In genomic region chr1:15876357-15876756, GRCh38 we compare ENCODE assay signal across 13 cellular contexts. TPM values are rescaled to one million over a fixed set of nuclear protein-coding genes. Genes with fewer than 3 reads are reported as not detected.
DNase-seq lines count a peak whose midpoint lies in the region; ATAC-seq, FAIRE-seq and TF ChIP-seq lines count a peak whose summit lies in the region.
"Had no signal": no experiment of that assay in that cellular context is flagged by ENCODE, and none has a peak within 500 bp of the region (broad histone marks: within the 10 kb centered on the region; RNA-seq: fewer than 3 reads in every experiment).

No MANE protein-coding gene starts in this region.

- H3K14ac ChIP-seq in H9 (ENCODE audit: insufficient read depth, low read length), result no peak overlapping the region

- POLR2A ChIA-PET in A549 (lab: Yijun Ruan, JAX), result interaction anchor here (1.2 kb wide), 1 partner anchor 43 kb away, joined by 4 read pairs; no protein-coding TSS in a partner anchor

- DNase-seq in A549 (ENCODE audit: low read depth in 1 of 2, low spot score in 1 of 2) (peak; percentile 45 to 75), H9 (peak; percentile 85), cardiac fibroblast (ENCODE audit: low read depth in 2 of 2) (no peak), left kidney (ENCODE audit: low read depth, low spot score) (peak; percentile 23), GM13977 (ENCODE audit: low spot score) (no peak), NCI-H748 (lab: John Stamatoyannopoulos, UW; ENCODE audit: unreplicated experiment) (no peak), foreskin fibroblast (no peak)
- DNase-seq: activated naive CD8-positive, alpha-beta T cell treated with anti-CD3 and anti-CD28 coated beads, Interleukin-2, amount 50 U/mL, for 24 hours; KG1; mucosa of descending colon; NCI-H2029 treated with DMSO at 0.1 percent for 48 hours had no signal

- 0 out of 7 replicates have a peak overlapping the region, but pooled peaks of 1 of the 3 experiments have one; percentile 68 for H3K27ac Mint-ChIP-seq in H9
- H3K27ac Mint-ChIP-seq: activated naive CD8-positive, alpha-beta T cell treated with anti-CD3 and anti-CD28 coated beads, Interleukin-2, amount 50 U/mL, for 24 hours had no signal

- H3K4me1 Mint-ChIP-seq in H9, result peaks cover 2 to 10% of the 10 kb centered on the region in 2 experiments; a peak in 3 of 4 replicates

- H3K27me3 ChIP-seq in H9 (ENCODE audit: insufficient read depth, low read length), result no peaks in the 10 kb centered on the region
- H3K27me3 ChIP-seq: Peyer's patch had no signal

- TF ChIP-seq CTCF in A549 (IDR thresholded peaks at IDR 0.05) (peak; percentile 19; the same call in 1 of the 3 replicates), H9 (conservative IDR thresholded peaks at IDR 0.05) (peak; percentile 67), cardiac fibroblast (IDR thresholded peaks at IDR 0.05; ENCODE audit: low read depth, low read length) (peak; percentile 28), GM13977 (IDR thresholded peaks at IDR 0.05; ENCODE audit: extremely low read depth, insufficient read depth, missing control alignments) (no peak), foreskin fibroblast (IDR thresholded peaks at IDR 0.05; ENCODE audit: low read depth, low read length) (no peak)

- no peak overlapping the region for H3K27ac ChIP-seq in A549
- no peak overlapping the region for H3K27ac ChIP-seq in H9 (ENCODE audit: insufficient read length, low read depth, low read length)
- H3K27ac ChIP-seq: Peyer's patch had no signal

- H3K27me3 Mint-ChIP-seq in H9 (ENCODE audit: low read depth), result no peaks in the 10 kb centered on the region
- H3K27me3 Mint-ChIP-seq: activated naive CD8-positive, alpha-beta T cell treated with anti-CD3 and anti-CD28 coated beads, Interleukin-2, amount 50 U/mL, for 24 hours had no signal

- H2AFZ ChIP-seq in H9 (ENCODE audit: low read length), result no peak overlapping the region

- no peak overlapping the region for H3K4me3 ChIP-seq in A549
- H3K4me3 ChIP-seq in cardiac fibroblast (replicated peaks in 1 of 2; ENCODE audit: low read depth in 2 of 2, low read length in 2 of 2), result no peak overlapping the region
- no peak overlapping the region for H3K4me3 ChIP-seq in foreskin fibroblast (ENCODE audit: low read depth in 1 of 2, low read length in 2 of 2)
- H3K4me3 ChIP-seq: mucosa of descending colon, Peyer's patch had no signal

- H3K23ac ChIP-seq in H9 (ENCODE audit: insufficient read length, low read depth, low read length), result no peak overlapping the region

- H3K4ac ChIP-seq in H9 (ENCODE audit: low read depth, low read length), result no peak overlapping the region

- no peaks in the 10 kb centered on the region for H3K23me2 ChIP-seq in H9 (ENCODE audit: insufficient read length, low read depth, low read length, poor library complexity, severe bottlenecking)

- no peak overlapping the region for H2BK12ac ChIP-seq in H9 (ENCODE audit: insufficient read length, low read depth, low read length)

- peak; percentile 21 to 29; a peak in 2 of 5 replicates for TF ChIP-seq RAD21 in A549 (conservative IDR thresholded peaks at IDR 0.05 in 1 of 2, IDR thresholded peaks at IDR 0.05 in 1 of 2)

- H3K9me3 ChIP-seq in A549 (no peaks in the 10 kb centered on the region), H9 (ENCODE audit: control insufficient read depth, low read depth, low read length) (no peaks in the 10 kb centered on the region)
- H3K9me3 ChIP-seq: mucosa of descending colon, Peyer's patch had no signal

- no peaks in the 10 kb centered on the region for H3K9me3 Mint-ChIP-seq in H9
- H3K9me3 Mint-ChIP-seq: activated naive CD8-positive, alpha-beta T cell treated with anti-CD3 and anti-CD28 coated beads, Interleukin-2, amount 50 U/mL, for 24 hours had no signal

- H3K4me3 Mint-ChIP-seq in H9, result no peak overlapping the region
- H3K4me3 Mint-ChIP-seq: activated naive CD8-positive, alpha-beta T cell treated with anti-CD3 and anti-CD28 coated beads, Interleukin-2, amount 50 U/mL, for 24 hours had no signal

- H2BK15ac ChIP-seq in H9 (ENCODE audit: low read depth, low read length), result no peak overlapping the region

- no peak overlapping the region for H3K56ac ChIP-seq in H9 (ENCODE audit: insufficient read length, low read depth, low read length)

- in situ Hi-C loops in GM13977 (cut with MboI; ENCODE audit: low pct_unique_long_range_greater_than_20kb, low sequenced_read_pairs, unreplicated experiment), result no loop called here

- H3T11ph ChIP-seq in H9 (ENCODE audit: low read length), result no peak overlapping the region

- CTCF ChIA-PET in A549 (lab: Yijun Ruan, JAX), result interaction anchor here (0.6 to 4.9 kb wide), 20 partner anchors 9 to 85 kb away, joined by 3 to 20 read pairs (median 4); partner anchors contain the start of gene SPEN

- FAIRE-seq in A549 (lab: Jason Lieb, UNC), result no peak

- no peak for TF ChIP-seq POLR2A in A549 (IDR thresholded peaks at IDR 0.05; ENCODE audit: low read length)

- H3K18ac ChIP-seq in H9 (ENCODE audit: insufficient read length, low read depth, low read length), result no peak overlapping the region

- no peak overlapping the region for H4K5ac ChIP-seq in H9 (ENCODE audit: insufficient read length, low read depth, low read length)

- no peak overlapping the region for H3K9ac ChIP-seq in H9 (ENCODE audit: extremely low read depth, insufficient read length, low read length)

- H3K4me1 ChIP-seq in A549 (peaks cover 22% of the 10 kb centered on the region; the same call in 2 of the 3 replicates), H9 (ENCODE audit: insufficient read depth, low read length) (no peaks in the 10 kb centered on the region)
- H3K4me1 ChIP-seq: Peyer's patch had no signal

- H4K8ac ChIP-seq in H9 (replicated peaks; ENCODE audit: insufficient read length, low read depth, low read length), result no peak overlapping the region

- no peak overlapping the region for H4K91ac ChIP-seq in H9 (ENCODE audit: insufficient read length, low read depth, low read length)

- H3K36me3 Mint-ChIP-seq in H9 (ENCODE audit: insufficient read depth in 1 of 3, low read depth in 3 of 3), result peaks cover 3 to 25% (median 19%) of the 10 kb centered on the region in 3 experiments; a peak in 5 of 7 replicates

- no peak overlapping the region for H2AK5ac ChIP-seq in H9 (ENCODE audit: insufficient read length, low read length)

- ATAC-seq in A549, result peak; percentile 98 to 99
- no peak for ATAC-seq in GM21717 (IDR thresholded peaks at IDR 0.05; ENCODE audit: unreplicated experiment)
- ATAC-seq: activated naive CD8-positive, alpha-beta T cell treated with anti-CD3 and anti-CD28 coated beads, Interleukin-2, amount 50 U/mL, for 24 hours; mucosa of descending colon had no signal

- H3K4me2 ChIP-seq in A549, result no peak overlapping the region
- no peak overlapping the region for H3K4me2 ChIP-seq in H9 (ENCODE audit: insufficient read depth, insufficient read length, low read length)

- no peak for TF ChIP-seq EP300 in A549 (IDR thresholded peaks at IDR 0.05)

- no peak overlapping the region for H2BK120ac ChIP-seq in H9 (ENCODE audit: low read depth, low read length, poor library complexity, severe bottlenecking)

- no peak overlapping the region for H2BK5ac ChIP-seq in H9 (ENCODE audit: insufficient read length, low read length)

- H3K79me2 ChIP-seq in H9 (ENCODE audit: insufficient read depth, low read length), result peaks cover 6% of the 10 kb centered on the region; the same call in 1 of the 2 replicates

- 75% methylated on average over 9 of the region's 11 CpGs for WGBS in A549 (ENCODE audit: missing lambda C conversion rate)
- WGBS in H9 (ENCODE audit: extremely low coverage, insufficient read length, low lambda C conversion rate), result no CpG with 5 or more reads among the region's 11 CpGs

- H2BK20ac ChIP-seq in H9 (ENCODE audit: low read depth, low read length, poor library complexity, severe bottlenecking), result no peak overlapping the region

- peaks cover 7% of the 10 kb centered on the region for H3K79me1 ChIP-seq in H9 (ENCODE audit: insufficient read depth, low read depth, low read length, poor library complexity, severe bottlenecking)

- H4K20me1 ChIP-seq in H9 (ENCODE audit: control insufficient read depth, insufficient read depth, insufficient read length), result no peaks in the 10 kb centered on the region

TF ChIP-seq in A549, 52 proteins besides CTCF, POLR2A, EP300 and RAD21:
- TF ChIP-seq CEBPB (IDR thresholded peaks at IDR 0.05) (no peak), SMC3 (IDR thresholded peaks at IDR 0.05) (peak; percentile 23; the same call in 1 of the 3 replicates), TFCP2L1 (CRISPR knock-in tag; IDR thresholded peaks at IDR 0.05) (no peak)
TF ChIP-seq in A549: peak in this region for 1.

RNA-seq across cellular contexts. Expression of gene SPEN, which starts 28.9 kb away (rescaled TPM):
- polyA plus RNA-seq in A549 (2011; rRNA removed), result 7.0 and 14.3 TPM in 2 replicates
- polyA plus RNA-seq in A549 (2012; cell fraction: cytosol; rRNA removed), result 7.2 and 10.8 TPM in 2 replicates
- polyA plus RNA-seq in A549 (2012; cell fraction: nucleus; rRNA removed), result 41.3 and 43.5 TPM in 2 replicates
- 12.2 to 21.2 TPM (median 15.5 TPM) in 3 replicates for polyA plus RNA-seq in A549 (2017; fragmentation: RNase III; extraction: RNeasy Plus Mini Kit Qiagen cat#74134 plus additional on column Dnase treatment)
- polyA minus RNA-seq in A549 (2011; rRNA and poly(A)+ RNA removed), result 32.0 and 34.5 TPM in 2 replicates
- 54.3 and 59.6 TPM in 2 replicates for total RNA-seq in H9 (2021)

Comparison
In these comparisons a context has a peak if more than half of its experiments do, and no peak if none do; other contexts are left out.
1. DNase-seq: peak in A549 (2 of 2), H9 (single experiment) and left kidney (single experiment); none in cardiac fibroblast (0 of 2), GM13977 (single experiment), NCI-H748 (single experiment) and foreskin fibroblast (0 of 2).
2. CTCF ChIP-seq: peak in A549 (single experiment), H9 (single experiment) and cardiac fibroblast (single experiment); none in GM13977 (single experiment) and foreskin fibroblast (single experiment).